8 cellular contexts compared by ENCODE assay signal in genomic region chr19:40217027-40217810, GRCh38. TPM values are rescaled to one million over a fixed set of nuclear protein-coding genes. Genes with fewer than 3 reads are reported as not detected.
A peak's percentile ranks its signal among the peaks of the same experiment; 100 is the strongest.
DNase-seq lines count a peak whose midpoint lies in the region; ATAC-seq and TF ChIP-seq lines count a peak whose summit lies in the region.
"Had no signal": no experiment of that assay in that cellular context is flagged by ENCODE, and none has a peak within 500 bp of the region (broad histone marks: within the 10 kb centered on the region; RNA-seq: fewer than 3 reads in every experiment).

No MANE protein-coding gene starts in this region.

- H3K4me3 ChIP-seq in esophagus squamous epithelium (peak overlapping the region; percentile 2 to 42 (median 26)), smooth muscle cell (no peak overlapping the region)

- H3K23ac ChIP-seq in H9 (ENCODE audit: insufficient read length, low read depth, low read length) = no peak overlapping the region

- H2BK20ac ChIP-seq in H9 (ENCODE audit: low read depth, low read length, poor library complexity, severe bottlenecking) = no peak overlapping the region

- DNase-seq in H9 = peak; percentile 87
- peak; percentile 93 for DNase-seq in NCI-H510A (lab: John Stamatoyannopoulos, UW)
- DNase-seq in esophagus squamous epithelium (lab: John Stamatoyannopoulos, UW) = no peak
- DNase-seq in smooth muscle cell (lab: John Stamatoyannopoulos, UW; ENCODE audit: unreplicated experiment) = no peak
- DNase-seq in activated naive CD4-positive, alpha-beta T cell (lab: John Stamatoyannopoulos, UW) = no peak
- DNase-seq: stimulated activated naive B cell treated with anti-CD40 and anti-IgM and Interleukin-4, amounts not matched to agents 10 μg/mL and 1 μg/mL and 100 μg/mL, for 72 hours had no signal

- H3K14ac ChIP-seq in H9 (ENCODE audit: insufficient read depth, low read length) = no peak overlapping the region

- H4K91ac ChIP-seq in H9 (ENCODE audit: insufficient read length, low read depth, low read length) = no peak overlapping the region

- H2BK15ac ChIP-seq in H9 (ENCODE audit: low read depth, low read length) = no peak overlapping the region

- H2BK120ac ChIP-seq in H9 (ENCODE audit: low read depth, low read length, poor library complexity, severe bottlenecking) = no peak overlapping the region

- H2AFZ ChIP-seq in H9 (ENCODE audit: low read length) (no peak overlapping the region), smooth muscle cell (ENCODE audit: low read depth) (no peak overlapping the region)

- H3K9me3 ChIP-seq in H9 (ENCODE audit: control insufficient read depth, low read depth, low read length) (no peaks in the 10 kb centered on the region), esophagus squamous epithelium (no peaks in the 10 kb centered on the region), smooth muscle cell (replicated peaks; ENCODE audit: low read depth) (no peaks in the 10 kb centered on the region)

- H3K79me2 ChIP-seq in H9 (ENCODE audit: insufficient read depth, low read length) = no peaks in the 10 kb centered on the region
- no peaks in the 10 kb centered on the region for H3K79me2 ChIP-seq in smooth muscle cell (ENCODE audit: low read depth)

- H3K23me2 ChIP-seq in H9 (ENCODE audit: insufficient read length, low read depth, low read length, poor library complexity, severe bottlenecking) = no peaks in the 10 kb centered on the region

- peaks cover 3 to 4% of the 10 kb centered on the region in 2 experiments for H3K9me3 Mint-ChIP-seq in H9

- no peaks in the 10 kb centered on the region; the same call in 1 of the 2 replicates for H3K27me3 ChIP-seq in H9 (ENCODE audit: insufficient read depth, low read length)
- H3K27me3 ChIP-seq in esophagus squamous epithelium = peaks cover 10 to 62% (median 23%) of the 10 kb centered on the region in 4 donors
- H3K27me3 ChIP-seq in smooth muscle cell (ENCODE audit: low read depth) = peaks cover 37% of the 10 kb centered on the region

- H3K36me3 Mint-ChIP-seq in H9 (ENCODE audit: insufficient read depth in 1 of 3, low read depth in 3 of 3) = peaks cover 2 to 10% (median 4%) of the 10 kb centered on the region in 3 experiments; a peak in 5 of 7 replicates

- H4K5ac ChIP-seq in H9 (ENCODE audit: insufficient read length, low read depth, low read length) = no peak overlapping the region

- H3F3A ChIP-seq in smooth muscle cell (ENCODE audit: low read depth) = peaks cover 3% of the 10 kb centered on the region

- no CpG with 5 or more reads among the region's 54 CpGs for WGBS in H9 (ENCODE audit: extremely low coverage, insufficient read length, low lambda C conversion rate)
- 6 to 9% methylated on average over 4 to 13 of the region's 54 CpGs for WGBS in esophagus squamous epithelium, 2 donors
- WGBS in smooth muscle cell (ENCODE audit: low lambda C conversion rate) = 12% methylated on average over 46 of the region's 54 CpGs

- peaks cover 10 to 15% of the 10 kb centered on the region in 2 experiments for H3K4me1 Mint-ChIP-seq in H9

- H3K79me1 ChIP-seq in H9 (ENCODE audit: insufficient read depth, low read depth, low read length, poor library complexity, severe bottlenecking) = no peaks in the 10 kb centered on the region

- H3K36me3 ChIP-seq in esophagus squamous epithelium = peaks cover 0 to 8% (median 0%) of the 10 kb centered on the region in 3 donors
- no peaks in the 10 kb centered on the region for H3K36me3 ChIP-seq in smooth muscle cell (ENCODE audit: low read depth)

- H3K27ac ChIP-seq in H9 (ENCODE audit: insufficient read length, low read depth, low read length) (no peak overlapping the region), esophagus squamous epithelium (no peak overlapping the region), smooth muscle cell (ENCODE audit: low read depth) (no peak overlapping the region)

- TF ChIP-seq POLR2A in esophagus squamous epithelium (IDR thresholded peaks at IDR 0.05) = no peak

- H3K4me1 ChIP-seq in H9 (ENCODE audit: insufficient read depth, low read length) (no peaks in the 10 kb centered on the region), esophagus squamous epithelium (peaks cover 0 to 21% (median 9%) of the 10 kb centered on the region in 3 donors), smooth muscle cell (ENCODE audit: low read depth) (no peaks in the 10 kb centered on the region)

- ATAC-seq in HG03175 (IDR thresholded peaks at IDR 0.05; ENCODE audit: unreplicated experiment) (no peak), HG03469 (IDR thresholded peaks at IDR 0.05; ENCODE audit: unreplicated experiment) (no peak)

- H3K56ac ChIP-seq in H9 (ENCODE audit: insufficient read length, low read depth, low read length) = no peak overlapping the region

- H3K4me2 ChIP-seq in H9 (ENCODE audit: insufficient read depth, insufficient read length, low read length) (peak overlapping the region; percentile 65), smooth muscle cell (no peak overlapping the region)

- no peak overlapping the region for H3K18ac ChIP-seq in H9 (ENCODE audit: insufficient read length, low read depth, low read length)

- H3K27me3 Mint-ChIP-seq in H9 (ENCODE audit: low read depth) = peaks cover 45% of the 10 kb centered on the region

- H4K20me1 ChIP-seq in H9 (ENCODE audit: control insufficient read depth, insufficient read depth, insufficient read length) (no peaks in the 10 kb centered on the region), smooth muscle cell (ENCODE audit: low read depth) (no peaks in the 10 kb centered on the region)

- peak overlapping the region; percentile 44 to 59 for H3K4me3 Mint-ChIP-seq in H9

- H4K8ac ChIP-seq in H9 (replicated peaks; ENCODE audit: insufficient read length, low read depth, low read length) = no peak overlapping the region

- no peak overlapping the region for H2AK5ac ChIP-seq in H9 (ENCODE audit: insufficient read length, low read length)

- intact Hi-C loops in esophagus squamous epithelium (cut with DNase I) = loop anchor here (10.0 kb wide), 1 partner anchor 72 kb away; no protein-coding TSS in a partner anchor

- H2BK5ac ChIP-seq in H9 (ENCODE audit: insufficient read length, low read length) = no peak overlapping the region

- H3T11ph ChIP-seq in H9 (ENCODE audit: low read length) = no peak overlapping the region

- H3K27ac Mint-ChIP-seq in H9 = no peak overlapping the region
- H3K27ac Mint-ChIP-seq: stimulated activated naive B cell treated with anti-CD40 and anti-IgM and Interleukin-4, amounts not matched to agents 10 μg/mL and 1 μg/mL and 100 μg/mL, for 72 hours had no signal

- no peak overlapping the region for H2BK12ac ChIP-seq in H9 (ENCODE audit: insufficient read length, low read depth, low read length)

- TF ChIP-seq CTCF in H9 (conservative IDR thresholded peaks at IDR 0.05) (peak; percentile 93), esophagus squamous epithelium (IDR thresholded peaks at IDR 0.05) (peak in 5 of 6 experiments; percentile 21 to 51 (median 37)), smooth muscle cell (IDR thresholded peaks at IDR 0.05; ENCODE audit: borderline replicate concordance, insufficient read depth, poor library complexity, severe bottlenecking) (peak; percentile 12)

- H3K4ac ChIP-seq in H9 (ENCODE audit: low read depth, low read length) = no peak overlapping the region

- H3K9ac ChIP-seq in H9 (ENCODE audit: extremely low read depth, insufficient read length, low read length) = no peak overlapping the region
- no peak overlapping the region for H3K9ac ChIP-seq in smooth muscle cell (ENCODE audit: low read depth)

RNA-seq across cellular contexts. Expression of gene TTC9B, which starts 1.0 kb away (rescaled TPM):
- total RNA-seq in H9 (2021) (0.15 and 0.31 TPM in 2 replicates), esophagus squamous epithelium (not detected), smooth muscle cell (not detected in 2 replicates)
- polyA plus RNA-seq in smooth muscle cell = 0.90 TPM in 1 of 2 replicates, not detected in the other

RNA-seq across cellular contexts. Expression of gene CCNP, which starts 9.3 kb away (rescaled TPM):
- 0.31 and 0.35 TPM in 2 replicates for total RNA-seq in H9 (2021)
- total RNA-seq in esophagus squamous epithelium = not detected
- not detected in 2 replicates for total RNA-seq in smooth muscle cell
- polyA plus RNA-seq in smooth muscle cell = 0.23 and 0.38 TPM in 2 replicates

RNA-seq across cellular contexts. Expression of gene MAP3K10, which starts 26.0 kb away (rescaled TPM):
- total RNA-seq in H9 (2021) = 17.7 and 19.0 TPM in 2 replicates
- 10 to 100 TPM in 1 of 4 donors, 1 to 10 TPM in 3; 4.8 to 10.1 (median 5.3) TPM for total RNA-seq in esophagus squamous epithelium
- total RNA-seq in smooth muscle cell = 4.4 and 14.8 TPM in 2 replicates
- 7.8 and 14.1 TPM in 2 replicates for polyA plus RNA-seq in smooth muscle cell

Comparison
In these comparisons a context has a peak if more than half of its experiments do, and no peak if none do; other contexts are left out.
1. DNase-seq: peak in H9 (single experiment) and NCI-H510A (single experiment); none in esophagus squamous epithelium (single experiment), smooth muscle cell (single experiment) and activated naive CD4-positive, alpha-beta T cell (0 of 4).
2. CTCF ChIP-seq: peak in every context shown above with its lines; median percentile 93 in H9; 37 in esophagus squamous epithelium; 12 in smooth muscle cell.